8 cellular contexts compared by ENCODE assay signal in genomic region chr2:190649035-190649797, GRCh38. TPM values are rescaled to one million over a fixed set of nuclear protein-coding genes. Genes with fewer than 3 reads are reported as not detected.
DNase-seq lines count a peak whose midpoint lies in the region; ATAC-seq, FAIRE-seq and TF ChIP-seq lines count a peak whose summit lies in the region.

Gene NAB1 (plus strand): TSS chr2:190649083. CDS start chr2:190659177, 10,094 bp downstream.

- TF ChIP-seq POLR2A in K562 (conservative IDR thresholded peaks at IDR 0.05): no peak; the same call in 1 of the 2 replicates

- H3K4me2 ChIP-seq in K562 (ENCODE audit: insufficient read depth, low read length): peak within 1 kb of the TSS; percentile 85

- H3K27me3 ChIP-seq in K562 (ENCODE audit: control insufficient read depth in 2 of 2, insufficient read depth in 2 of 2, low read length in 2 of 2): no peaks in the 10 kb centered on the region

- H2AFZ ChIP-seq in K562 (ENCODE audit: low read depth, low read length): peak within 1 kb of the TSS; percentile 80

- peak within 1 kb of the TSS; percentile 85 to 100 for H3K9ac ChIP-seq in K562 (ENCODE audit: insufficient read depth in 1 of 2, low read depth in 2 of 2, low read length in 2 of 2)

- TF ChIP-seq CTCF in D721Med (IDR thresholded peaks at IDR 0.05; ENCODE audit: insufficient read depth, missing control alignments): no peak
- TF ChIP-seq CTCF in K562 (IDR thresholded peaks at IDR 0.05 in 2 of 3, conservative IDR thresholded peaks at IDR 0.05 in 1 of 3; ENCODE audit: insufficient read depth in 2 of 3, low read depth in 1 of 3, low read length in 3 of 3): no peak

- ATAC-seq in GM21390 (IDR thresholded peaks at IDR 0.05; ENCODE audit: unreplicated experiment) (peak; percentile 43), K562 (peak; percentile 60)

- peak within 1 kb of the TSS; percentile 87 for H3K27ac ChIP-seq in K562 (ENCODE audit: extremely low read depth, low read depth, low read length)

- 0 out of 2 replicates have a peak, but pooled peaks cover 3% of the 10 kb centered on the region for H4K20me1 ChIP-seq in K562 (replicated peaks; ENCODE audit: control insufficient read depth, insufficient read depth, low read length)

- CTCF ChIA-PET in K562 (lab: Yijun Ruan, JAX; ENCODE audit: low intra/inter-chr PET ratio): interaction anchor here (0.5 to 0.6 kb wide), 2 partner anchors 168 to 1502 kb away, joined by 3 read pairs; no protein-coding TSS in a partner anchor

- H3K4me3 ChIP-seq in K562: peak within 1 kb of the TSS; percentile 73

- BruUV-seq in K562 (replicated peaks; lab: Mats Ljungman, UMichigan): no TSS peak

- H3K9me3 ChIP-seq in K562 (replicated peaks; ENCODE audit: control insufficient read depth, insufficient read depth, low read depth, low read length): no peaks in the 10 kb centered on the region

- peaks cover 15 to 18% of the 10 kb centered on the region in 2 experiments; a peak in 4 of 5 replicates for H3K4me1 ChIP-seq in K562 (replicated peaks in 1 of 2; ENCODE audit: control insufficient read depth in 2 of 2, insufficient read depth in 2 of 2, low read length in 2 of 2)

- no peaks in the 10 kb centered on the region for H3K9me1 ChIP-seq in K562 (ENCODE audit: control insufficient read depth, insufficient read depth, low read length)

- peaks cover 6% of the 10 kb centered on the region; the same call in 1 of the 3 replicates for H3K36me3 ChIP-seq in K562 (ENCODE audit: control insufficient read depth, insufficient read depth, low read length)

- no peak for TF ChIP-seq EP300 in K562 (IDR thresholded peaks at IDR 0.05; ENCODE audit: low read length)

- WGBS in K562 (ENCODE audit: insufficient coverage, low coverage, missing lambda C conversion rate): 2% methylated on average over 29 of the region's 95 CpGs

- peaks cover 51% of the 10 kb centered on the region for H3K79me2 ChIP-seq in K562 (ENCODE audit: control insufficient read depth, insufficient read depth, low read length)

- no peak for TF ChIP-seq RAD21 in K562 (CRISPR knock-in tag; conservative IDR thresholded peaks at IDR 0.05 in 1 of 2, IDR thresholded peaks at IDR 0.05 in 1 of 2)

- POLR2A ChIA-PET in K562 (lab: Yijun Ruan, JAX): interaction anchor here (0.9 to 1.3 kb wide), 2 partner anchors 31 to 118 kb away, joined by 3 to 4 read pairs; no protein-coding TSS in a partner anchor

- DNase-seq in D721Med (ENCODE audit: insufficient read length, low spot score): peak; percentile 28
- peak; percentile 48 for DNase-seq in HuH-7.5 (ENCODE audit: low spot score)
- DNase-seq in T1000 (lab: John Stamatoyannopoulos, UW): peak; percentile 40
- DNase-seq in K562 (ENCODE audit: extremely low read depth in 1 of 4, low spot score in 3 of 4): peak in 1 of 4 experiments; percentile 35
- DNase-seq in iPS-NIHi7 (ENCODE audit: extremely low spot score): peak; percentile 78
- peak; percentile 61 for DNase-seq in stimulated activated CD4-positive, alpha-beta T cell treated with anti-CD3 and anti-CD28 coated beads, Interleukin-12 subunit alpha, Interleukin-12 subunit beta, amount 100 ng/mL, for 4 hours
- no peak for DNase-seq in kidney glomerular epithelial cell (lab: John Stamatoyannopoulos, UW)

- no peak for FAIRE-seq in D721Med (lab: Jason Lieb, UNC)
- FAIRE-seq in K562 (lab: Jason Lieb, UNC): no peak

- intact Hi-C loops in K562 (cut with micrococcal nuclease): loop anchor here (2.0 kb wide), 1 partner anchor 114 kb away; the partner anchor contains the start of gene NEMP2

- in situ Hi-C loops in K562 (cut with MboI): no loop called here

TF ChIP-seq in K562, 482 proteins besides CTCF, POLR2A, EP300 and RAD21 (continues in another document):
- no peak for TF ChIP-seq ZNF398 (CRISPR knock-in tag; IDR thresholded peaks at IDR 0.05)
- peak; percentile 40 for TF ChIP-seq KDM5B (IDR thresholded peaks at IDR 0.05; ENCODE audit: insufficient replicate concordance, low read depth, low read length)
- no peak for TF ChIP-seq CTCFL (IDR thresholded peaks at IDR 0.05; ENCODE audit: borderline replicate concordance, insufficient read depth, low read depth, low read length, poor library complexity, severe bottlenecking)
- TF ChIP-seq GABPB1 (CRISPR knock-in tag; IDR thresholded peaks at IDR 0.05): peak; percentile 61
- no peak for TF ChIP-seq ZNF140 (CRISPR knock-in tag; IDR thresholded peaks at IDR 0.05)
- peak; percentile 87 for TF ChIP-seq AFF4 (CRISPR knock-in tag; IDR thresholded peaks at IDR 0.05)
- no peak for TF ChIP-seq CREB1 (IDR thresholded peaks at IDR 0.05)
- TF ChIP-seq CREB1 (CRISPR knock-in tag; IDR thresholded peaks at IDR 0.05): 0 out of 2 replicates have a peak, but pooled peaks have one; percentile 21
- 0 out of 2 replicates have a peak, but pooled peaks have one; percentile 37 for TF ChIP-seq EP400 (IDR thresholded peaks at IDR 0.05)
- TF ChIP-seq FOXK2 (conservative IDR thresholded peaks at IDR 0.05 in 1 of 2, IDR thresholded peaks at IDR 0.05 in 1 of 2; ENCODE audit: low read depth in 2 of 2): no peak
- TF ChIP-seq EGR1 (conservative IDR thresholded peaks at IDR 0.05): peak; percentile 85

RNA-seq across cellular contexts. Expression of gene NAB1, which starts in this region (rescaled TPM):
- total RNA-seq in K562 (2011; cell fraction: chromatin; rRNA removed; ENCODE audit: low replicate concordance): 18.4 and 32.2 TPM in 2 replicates
- total RNA-seq in K562 (2011; cell fraction: nucleolus; rRNA removed): 6.8 and 10.3 TPM in 2 replicates
- 14.0 and 16.0 TPM in 2 replicates for total RNA-seq in K562 (2011; cell fraction: nucleoplasm; rRNA removed)
- total RNA-seq in K562 (2014; rRNA removed): 17.6 and 20.6 TPM in 2 replicates
- total RNA-seq in K562 (2014; rRNA removed; fragmentation: Illumina TruSeq; extraction: Trizol): 20.2 and 22.8 TPM in 2 replicates
- 20.7 and 21.7 TPM in 2 replicates for total RNA-seq in K562 (2015; rRNA removed; fragmentation: Illumina TruSeq; extraction: Trizol)
- total RNA-seq in K562 (2021): 16.3 and 17.2 TPM in 2 replicates
- polyA plus RNA-seq in K562 (2011; rRNA removed): 18.3 and 23.0 TPM in 2 replicates
- polyA plus RNA-seq in K562 (2011; cell fraction: cytosol; rRNA removed): 5.1 and 7.5 TPM in 2 replicates
- 30.1 and 30.9 TPM in 2 replicates for polyA plus RNA-seq in K562 (2011; cell fraction: nucleus; rRNA removed)
- polyA plus RNA-seq in K562 (2012): 11.6 and 12.8 TPM in 2 replicates
- 14.3 and 15.5 TPM in 2 replicates for polyA plus RNA-seq in K562 (2014; fragmentation: Illumina TruSeq; extraction: Trizol)
- polyA plus RNA-seq in K562 (2014; fragmentation: Nextera tagmentation; extraction: Ambion mirVana): 1 to 10 TPM; 3.1 to 4.0 TPM
- 10.5 and 11.9 TPM in 2 replicates for polyA plus RNA-seq in K562 (2014; rRNA removed)
- polyA minus RNA-seq in K562 (2011; rRNA and poly(A)+ RNA removed): 33.5 and 34.3 TPM in 2 replicates
- 10.5 and 13.2 TPM in 2 replicates for polyA minus RNA-seq in K562 (2011; cell fraction: cytosol; rRNA and poly(A)+ RNA removed)
- 18.2 and 28.2 TPM in 2 replicates for polyA minus RNA-seq in K562 (2011; cell fraction: nucleus; rRNA and poly(A)+ RNA removed)
